ENCODE assay signal across 23 cellular contexts in the genomic region with DNA sequence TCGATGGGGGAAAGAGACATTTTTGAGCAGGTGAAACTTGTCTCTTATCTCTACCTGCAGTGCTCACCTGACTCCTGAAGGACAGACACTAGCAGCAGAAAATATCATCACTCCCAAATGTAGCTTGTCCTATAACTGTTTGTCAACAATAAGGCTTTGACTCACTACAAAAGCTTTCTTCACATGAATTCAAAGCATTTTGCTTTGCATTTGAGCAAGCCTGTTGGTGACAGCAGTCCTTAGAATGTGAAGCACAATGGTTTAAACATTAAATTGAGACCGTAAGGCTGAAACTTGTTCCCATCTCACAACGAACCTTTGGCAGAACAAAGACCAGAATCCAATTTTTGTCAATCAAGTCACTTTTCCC. TPM values are rescaled to one million over a fixed set of nuclear protein-coding genes. Genes with fewer than 3 reads are reported as not detected.
DNase-seq lines count a peak whose midpoint lies in the region; ATAC-seq and TF ChIP-seq lines count a peak whose summit lies in the region.
"Had no signal": no experiment of that assay in that cellular context is flagged by ENCODE, and none has a peak within 500 bp of the region (broad histone marks: within the 10 kb centered on the region; RNA-seq: fewer than 3 reads in every experiment).

No MANE protein-coding gene starts in this region.

- H3K27me3 Mint-ChIP-seq in brain (peaks cover 10% of the 10 kb centered on the region), mesothelial cell of epicardium (ENCODE audit: low read depth) (no peaks in the 10 kb centered on the region)
- H3K27me3 Mint-ChIP-seq: activated CD4-positive, alpha-beta memory T cell treated with anti-CD3 and anti-CD28 coated beads for 36 hours; activated naive CD4-positive, alpha-beta T cell treated with anti-CD3 and anti-CD28 coated beads, Interleukin-2, amount 10 ng/mL, durations not matched to agents 7 days and 5 days; naive thymus-derived CD8-positive, alpha-beta T cell; stimulated activated naive CD8-positive, alpha-beta T cell treated with anti-CD3 and anti-CD28 coated beads, Interleukin-15, amount 100 ng/mL, for 72 hours had no signal

- H3K9me3 Mint-ChIP-seq in brain (no peaks in the 10 kb centered on the region), mesothelial cell of epicardium (peaks cover 5% of the 10 kb centered on the region)
- H3K9me3 Mint-ChIP-seq in stimulated activated effector memory CD8-positive, alpha-beta T cell treated with anti-CD3 and anti-CD28 coated beads, Interleukin-12 subunit alpha, Interleukin-12 subunit beta, amount 100 ng/mL, for 72 hours = no peaks in the 10 kb centered on the region
- H3K9me3 Mint-ChIP-seq: activated CD4-positive, alpha-beta memory T cell treated with anti-CD3 and anti-CD28 coated beads for 36 hours; activated naive CD4-positive, alpha-beta T cell treated with anti-CD3 and anti-CD28 coated beads, Interleukin-2, amount 10 ng/mL, durations not matched to agents 7 days and 5 days; naive thymus-derived CD8-positive, alpha-beta T cell; stimulated activated naive CD8-positive, alpha-beta T cell treated with anti-CD3 and anti-CD28 coated beads, Interleukin-15, amount 100 ng/mL, for 72 hours had no signal

- H3K4me1 Mint-ChIP-seq in brain (peaks cover 62% of the 10 kb centered on the region), mesothelial cell of epicardium (peaks cover 11% of the 10 kb centered on the region)
- H3K4me1 Mint-ChIP-seq in stimulated activated effector memory CD8-positive, alpha-beta T cell treated with anti-CD3 and anti-CD28 coated beads, Interleukin-12 subunit alpha, Interleukin-12 subunit beta, amount 100 ng/mL, for 72 hours = peaks cover 28% of the 10 kb centered on the region

- ATAC-seq in stimulated activated effector memory CD8-positive, alpha-beta T cell treated with anti-CD3 and anti-CD28 coated beads, Interleukin-12 subunit alpha, Interleukin-12 subunit beta, amount 100 ng/mL, for 72 hours = no peak
- no peak for ATAC-seq in GM18511 (IDR thresholded peaks at IDR 0.05; ENCODE audit: unreplicated experiment)
- ATAC-seq: HCT116; naive thymus-derived CD8-positive, alpha-beta T cell; stimulated activated naive CD8-positive, alpha-beta T cell treated with anti-CD3 and anti-CD28 coated beads, Interleukin-15, amount 100 ng/mL, for 72 hours had no signal

- DNase-seq in HT-29 (ENCODE audit: low spot score) (peak; percentile 13), mesothelial cell of epicardium (ENCODE audit: low spot score in 2 of 2, unreplicated experiment in 2 of 2) (no peak)
- no peak for DNase-seq in stimulated activated effector memory CD8-positive, alpha-beta T cell treated with anti-CD3 and anti-CD28 coated beads, Interleukin-12 subunit alpha, Interleukin-12 subunit beta, amount 100 ng/mL, for 72 hours (ENCODE audit: low spot score in 2 of 2)
- DNase-seq in stimulated activated CD8-positive, alpha-beta memory T cell treated with anti-CD3 and anti-CD28 coated beads, Interleukin-4, amount 100 ng/mL, for 48 hours = no peak
- no peak for DNase-seq in NK-92 treated with Interleukin-12 subunit alpha and Interleukin-12 subunit beta, amount 100 ng/mL, for 24 hours (lab: John Stamatoyannopoulos, UW)
- DNase-seq: activated CD4-positive, alpha-beta memory T cell treated with anti-CD3 and anti-CD28 coated beads for 36 hours; activated CD4-positive, alpha-beta T cell treated with anti-CD3 and anti-CD28 coated beads for 1 hour; activated CD8-positive, alpha-beta memory T cell treated with anti-CD3 and anti-CD28 coated beads, Interleukin-2, amount 50 U/mL, for 4 hours; activated naive CD4-positive, alpha-beta T cell treated with anti-CD3 and anti-CD28 coated beads, Interleukin-2, amount 10 ng/mL, durations not matched to agents 7 days and 5 days; brain microvascular endothelial cell; Caco-2; GDM1; glutamatergic neuron; islet precursor cell; MM.1S; naive thymus-derived CD8-positive, alpha-beta T cell; NCI-H2227 treated with DMSO at 0.1 percent for 48 hours; NCI-H526 treated with DMSO at 0.1 percent for 48 hours; stimulated activated naive CD8-positive, alpha-beta T cell treated with anti-CD3 and anti-CD28 coated beads, Interleukin-15, amount 100 ng/mL, for 72 hours; T-helper 2 cell had no signal

- H3K4me3 Mint-ChIP-seq in brain (no peak overlapping the region), mesothelial cell of epicardium (no peak overlapping the region)
- no peak overlapping the region for H3K4me3 Mint-ChIP-seq in stimulated activated effector memory CD8-positive, alpha-beta T cell treated with anti-CD3 and anti-CD28 coated beads, Interleukin-12 subunit alpha, Interleukin-12 subunit beta, amount 100 ng/mL, for 72 hours
- H3K4me3 Mint-ChIP-seq: activated CD4-positive, alpha-beta memory T cell treated with anti-CD3 and anti-CD28 coated beads for 36 hours; activated naive CD4-positive, alpha-beta T cell treated with anti-CD3 and anti-CD28 coated beads, Interleukin-2, amount 10 ng/mL, durations not matched to agents 7 days and 5 days; naive thymus-derived CD8-positive, alpha-beta T cell; stimulated activated naive CD8-positive, alpha-beta T cell treated with anti-CD3 and anti-CD28 coated beads, Interleukin-15, amount 100 ng/mL, for 72 hours had no signal

- TF ChIP-seq CTCF in brain (conservative IDR thresholded peaks at IDR 0.05) (no peak), mesothelial cell of epicardium (IDR thresholded peaks at IDR 0.05; ENCODE audit: unreplicated experiment) (no peak)

- H3K36me3 Mint-ChIP-seq in brain (no peaks in the 10 kb centered on the region), mesothelial cell of epicardium (no peaks in the 10 kb centered on the region)
- H3K36me3 Mint-ChIP-seq in stimulated activated effector memory CD8-positive, alpha-beta T cell treated with anti-CD3 and anti-CD28 coated beads, Interleukin-12 subunit alpha, Interleukin-12 subunit beta, amount 100 ng/mL, for 72 hours = no peaks in the 10 kb centered on the region
- H3K36me3 Mint-ChIP-seq: activated CD4-positive, alpha-beta memory T cell treated with anti-CD3 and anti-CD28 coated beads for 36 hours; activated naive CD4-positive, alpha-beta T cell treated with anti-CD3 and anti-CD28 coated beads, Interleukin-2, amount 10 ng/mL, durations not matched to agents 7 days and 5 days had no signal

- H3K27ac Mint-ChIP-seq in brain = peak overlapping the region in 4 of 5 experiments; percentile 68 to 98 (median 96)
- peak overlapping the region; percentile 77 for H3K27ac Mint-ChIP-seq in mesothelial cell of epicardium
- H3K27ac Mint-ChIP-seq in stimulated activated effector memory CD8-positive, alpha-beta T cell treated with anti-CD3 and anti-CD28 coated beads, Interleukin-12 subunit alpha, Interleukin-12 subunit beta, amount 100 ng/mL, for 72 hours = peak overlapping the region; percentile 3
- H3K27ac Mint-ChIP-seq: activated CD4-positive, alpha-beta memory T cell treated with anti-CD3 and anti-CD28 coated beads for 36 hours; activated naive CD4-positive, alpha-beta T cell treated with anti-CD3 and anti-CD28 coated beads, Interleukin-2, amount 10 ng/mL, durations not matched to agents 7 days and 5 days had no signal

RNA-seq across cellular contexts. Expression of a gene that starts 30.6 kb away (rescaled TPM):
- total RNA-seq in HT-29 (2014; rRNA removed; shearing (Covaris generic)) = 37.5 and 38.5 TPM in 2 replicates
- polyA plus RNA-seq in brain (ENCODE audit: insufficient read depth, low read depth, low replicate concordance) = 7.9 TPM
- 11.6 to 12.5 TPM (median 12.1 TPM) in 3 replicates for total RNA-seq in mesothelial cell of epicardium

Comparison
In these comparisons a context has a peak if more than half of its experiments do, and no peak if none do; other contexts are left out.
1. H3K27ac Mint-ChIP-seq: peak in every context shown above with its lines; median percentile 96 in brain; 77 in mesothelial cell of epicardium; 3 in stimulated activated effector memory CD8-positive, alpha-beta T cell treated with anti-CD3 and anti-CD28 coated beads, Interleukin-12 subunit alpha, Interleukin-12 subunit beta, amount 100 ng/mL, for 72 hours.